Comparison of ENCODE assay signal across 12 cellular contexts in the genomic region with DNA sequence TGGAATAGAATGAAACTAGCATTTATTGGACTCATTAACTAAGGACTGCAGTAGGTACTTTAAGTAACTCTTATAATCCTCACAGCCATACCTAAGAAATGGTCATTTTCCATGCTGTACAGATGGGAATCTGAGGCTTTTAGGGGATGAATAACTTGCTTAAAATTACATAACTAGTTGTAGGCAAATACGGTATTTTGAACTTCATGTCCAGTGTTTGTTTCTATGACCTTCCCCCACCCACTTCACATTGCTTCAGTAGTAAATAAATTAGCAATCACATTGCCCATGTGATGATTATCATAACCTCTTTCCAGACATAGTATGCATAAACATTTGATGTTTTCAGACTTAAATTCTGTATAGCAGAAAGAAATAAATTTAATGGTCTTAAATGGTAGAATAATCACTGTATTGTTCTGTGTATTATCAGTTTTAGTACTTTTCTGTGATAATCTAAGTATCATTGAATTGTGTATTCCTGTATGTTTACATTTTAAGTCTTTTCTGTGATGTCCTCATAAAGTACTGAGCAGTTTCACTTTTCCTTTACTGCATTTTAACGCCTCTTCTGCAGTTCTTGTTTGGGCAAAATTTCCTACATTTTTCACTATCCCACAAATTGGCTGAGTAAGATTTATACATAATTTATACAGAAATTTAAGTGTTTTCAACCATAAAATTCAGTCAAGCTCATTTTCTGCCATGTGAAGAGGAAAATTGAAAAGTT. TPM values are rescaled to one million over a fixed set of nuclear protein-coding genes. Genes with fewer than 3 reads are reported as not detected.
A peak's percentile ranks its signal among the peaks of the same experiment; 100 is the strongest.
DNase-seq lines count a peak whose midpoint lies in the region; ATAC-seq and TF ChIP-seq lines count a peak whose summit lies in the region.
"Had no signal": no experiment of that assay in that cellular context is flagged by ENCODE, and none has a peak within 500 bp of the region (broad histone marks: within the 10 kb centered on the region; RNA-seq: fewer than 3 reads in every experiment).

No MANE protein-coding gene starts in this region.

- ATAC-seq in left cardiac atrium = no peak

- no peak overlapping the region for H4K91ac ChIP-seq in mesenchymal stem cell (ENCODE audit: low read length)

- TF ChIP-seq POLR2A in vagina (IDR thresholded peaks at IDR 0.05) (no peak), prostate gland (IDR thresholded peaks at IDR 0.05) (no peak)

- no peak overlapping the region for H3K18ac ChIP-seq in mesenchymal stem cell (ENCODE audit: low read depth in 1 of 2, low read length in 2 of 2)

- no peaks in the 10 kb centered on the region for H3K36me3 ChIP-seq in left ventricle myocardium inferior
- H3K36me3 ChIP-seq in mesenchymal stem cell (ENCODE audit: control insufficient read depth in 1 of 2, insufficient read depth in 2 of 2, low read depth in 1 of 2, low read length in 2 of 2) = peaks cover 0 to 23% of the 10 kb centered on the region in 2 experiments
- no peaks in the 10 kb centered on the region for H3K36me3 ChIP-seq in vagina
- no peaks in the 10 kb centered on the region for H3K36me3 ChIP-seq in prostate gland

- H3K9me3 ChIP-seq in left ventricle myocardium inferior (replicated peaks) = no peaks in the 10 kb centered on the region
- H3K9me3 ChIP-seq in mesenchymal stem cell (ENCODE audit: control insufficient read depth, low read length) = no peaks in the 10 kb centered on the region
- no peaks in the 10 kb centered on the region for H3K9me3 ChIP-seq in vagina
- H3K9me3 ChIP-seq in prostate gland = no peaks in the 10 kb centered on the region

- H3K27ac ChIP-seq in left ventricle myocardium inferior (replicated peaks) (peak overlapping the region; percentile 48), dorsolateral prefrontal cortex (peak overlapping the region in 53 of 59 donors; percentile 4 to 80 (median 63)), mesenchymal stem cell (ENCODE audit: low read length, poor library complexity, severe bottlenecking) (no peak overlapping the region), vagina (peak overlapping the region; percentile 16), prostate gland (no peak overlapping the region)
- H3K27ac ChIP-seq: PC-9 had no signal

- 100% methylated on average over 1 of the region's 2 CpGs for WGBS in mesenchymal stem cell
- 53% methylated on average over 2 of the region's 2 CpGs for WGBS in prostate gland

- no peak overlapping the region for H2BK5ac ChIP-seq in mesenchymal stem cell (ENCODE audit: low read depth, low read length, poor library complexity, severe bottlenecking)

- intact Hi-C loops in left ventricle myocardium inferior (cut with micrococcal nuclease) = no loop called here
- intact Hi-C loops in left cardiac atrium (cut with DNase I) = loop anchor here in 1 of 2 donors (5.0 kb wide), 1 partner anchor 42 kb away; no protein-coding TSS in a partner anchor
- intact Hi-C loops in dorsolateral prefrontal cortex (cut with DNase I) = no loop called here
- intact Hi-C loops in vagina (cut with DNase I) = no loop called here
- intact Hi-C loops in prostate gland (cut with DNase I) = no loop called here

- H3K27me3 ChIP-seq in left ventricle myocardium inferior (ENCODE audit: low read depth) = no peaks in the 10 kb centered on the region
- no peaks in the 10 kb centered on the region for H3K27me3 ChIP-seq in dorsolateral prefrontal cortex
- H3K27me3 ChIP-seq in mesenchymal stem cell (ENCODE audit: control insufficient read depth in 1 of 2, insufficient read depth in 1 of 2, low read length in 2 of 2) = no peaks in the 10 kb centered on the region
- H3K27me3 ChIP-seq in vagina = no peaks in the 10 kb centered on the region
- H3K27me3 ChIP-seq in prostate gland (replicated peaks; ENCODE audit: insufficient read depth) = no peaks in the 10 kb centered on the region

- H3K4me2 ChIP-seq in mesenchymal stem cell (ENCODE audit: low read length, poor library complexity, severe bottlenecking) = no peak overlapping the region
- H3K4me2 ChIP-seq: PC-9 had no signal

- H2AK5ac ChIP-seq in mesenchymal stem cell (ENCODE audit: low read length, severe bottlenecking) = no peak overlapping the region

- peak overlapping the region; percentile 73 for H3K9ac ChIP-seq in mesenchymal stem cell (ENCODE audit: low read length)

- H3K4me3 ChIP-seq in left ventricle myocardium inferior (peak overlapping the region; percentile 45), dorsolateral prefrontal cortex (peak overlapping the region in 57 of 59 donors; percentile 0 to 58 (median 32)), mesenchymal stem cell (ENCODE audit: insufficient read depth in 1 of 2, low read depth in 1 of 2, low read length in 2 of 2) (peak overlapping the region in 1 of 2 experiments; percentile 45), vagina (no peak overlapping the region), prostate gland (no peak overlapping the region)
- H3K4me3 ChIP-seq: PC-9 had no signal

- no peak overlapping the region for H2BK12ac ChIP-seq in mesenchymal stem cell (ENCODE audit: low read length in 2 of 2)

- no peak overlapping the region for H2BK120ac ChIP-seq in mesenchymal stem cell (ENCODE audit: low read depth, low read length)

- no peak overlapping the region for H4K8ac ChIP-seq in mesenchymal stem cell (ENCODE audit: low read length)

- DNase-seq in left ventricle myocardium inferior (no peak), left cardiac atrium (no peak), dorsolateral prefrontal cortex (no peak), mesenchymal stem cell (peak; percentile 49), vagina (ENCODE audit: extremely low spot score in 2 of 2) (no peak), T1000 (lab: John Stamatoyannopoulos, UW) (no peak), NCI-H146 (lab: John Stamatoyannopoulos, UW) (no peak), prostate gland (ENCODE audit: low spot score) (no peak)
- DNase-seq: amniotic stem cell, NCI-H2227 treated with DMSO at 0.1 percent for 48 hours, PC-9, posterior cingulate gyrus had no signal

- peaks cover 21% of the 10 kb centered on the region for H3K79me1 ChIP-seq in mesenchymal stem cell (replicated peaks; ENCODE audit: low read length, poor library complexity, severe bottlenecking)

- H3K14ac ChIP-seq in mesenchymal stem cell (ENCODE audit: low read length in 2 of 2) = no peak overlapping the region

- TF ChIP-seq CTCF in left ventricle myocardium inferior (IDR thresholded peaks at IDR 0.05; ENCODE audit: borderline replicate concordance) (no peak), dorsolateral prefrontal cortex (IDR thresholded peaks at IDR 0.05 in 54 of 56, conservative IDR thresholded peaks at IDR 0.05 in 2 of 56; ENCODE audit: low read depth in 1 of 56, partially characterized antibody in 56 of 56) (no peak), vagina (IDR thresholded peaks at IDR 0.05) (no peak), prostate gland (IDR thresholded peaks at IDR 0.05) (no peak)

- no peak overlapping the region for H3K23ac ChIP-seq in mesenchymal stem cell (ENCODE audit: low read length in 2 of 2)

- no peak overlapping the region for H3K4ac ChIP-seq in mesenchymal stem cell (ENCODE audit: low read depth in 1 of 2, low read length in 2 of 2)

- H2AFZ ChIP-seq in mesenchymal stem cell (ENCODE audit: low read depth, low read length) = no peak overlapping the region
- H2AFZ ChIP-seq: PC-9 had no signal

- H3K4me1 ChIP-seq in left ventricle myocardium inferior (peaks cover 37% of the 10 kb centered on the region), mesenchymal stem cell (ENCODE audit: control insufficient read depth, insufficient read depth, low read depth, low read length) (peaks cover 3% of the 10 kb centered on the region), vagina (no peaks in the 10 kb centered on the region), prostate gland (replicated peaks) (no peaks in the 10 kb centered on the region)

- no peak overlapping the region for H2BK15ac ChIP-seq in mesenchymal stem cell (ENCODE audit: low read depth, poor library complexity, severe bottlenecking)

RNA-seq across cellular contexts. Expression of a gene that starts 48.3 kb away (rescaled TPM):
- 49.9 TPM for total RNA-seq in left ventricle myocardium inferior
- total RNA-seq in left cardiac atrium = 10 to 100 TPM; 44.7 to 53.8 TPM
- 100 to 1,000 TPM; 111 to 248 (median 163) TPM for total RNA-seq in dorsolateral prefrontal cortex
- 32.5 TPM for polyA plus RNA-seq in mesenchymal stem cell (2013, experiment 1 of 2)
- polyA plus RNA-seq in mesenchymal stem cell (2013, experiment 2 of 2) = 33.6 TPM
- 27.7 TPM for total RNA-seq in vagina
- 10 to 100 TPM; 20.1 to 47.9 TPM for total RNA-seq in prostate gland

RNA-seq across cellular contexts. Expression of a gene that starts 48.3 kb away (rescaled TPM):
- 30.7 TPM for total RNA-seq in left ventricle myocardium inferior
- 10 to 100 TPM; 22.1 to 31.6 TPM for total RNA-seq in left cardiac atrium
- 10 to 100 TPM; 40.9 to 99.0 (median 70.3) TPM for total RNA-seq in dorsolateral prefrontal cortex
- 27.2 TPM for polyA plus RNA-seq in mesenchymal stem cell (2013, experiment 1 of 2)
- 26.4 TPM for polyA plus RNA-seq in mesenchymal stem cell (2013, experiment 2 of 2)
- 94.5 TPM for total RNA-seq in vagina
- total RNA-seq in prostate gland = 10 to 100 TPM; 53.4 to 98.4 TPM

Comparison
In these comparisons a context has a peak if more than half of its experiments do, and no peak if none do; other contexts are left out.
1. H3K27ac ChIP-seq: peak in left ventricle myocardium inferior (single experiment), dorsolateral prefrontal cortex (53 of 59) and vagina (single experiment); none in mesenchymal stem cell (single experiment) and prostate gland (0 of 2).
2. H3K4me3 ChIP-seq: peak in left ventricle myocardium inferior (single experiment) and dorsolateral prefrontal cortex (57 of 59); none in vagina (0 of 2) and prostate gland (0 of 2).